Comparison of ENCODE assay signal across 8 cellular contexts in the genomic region with DNA sequence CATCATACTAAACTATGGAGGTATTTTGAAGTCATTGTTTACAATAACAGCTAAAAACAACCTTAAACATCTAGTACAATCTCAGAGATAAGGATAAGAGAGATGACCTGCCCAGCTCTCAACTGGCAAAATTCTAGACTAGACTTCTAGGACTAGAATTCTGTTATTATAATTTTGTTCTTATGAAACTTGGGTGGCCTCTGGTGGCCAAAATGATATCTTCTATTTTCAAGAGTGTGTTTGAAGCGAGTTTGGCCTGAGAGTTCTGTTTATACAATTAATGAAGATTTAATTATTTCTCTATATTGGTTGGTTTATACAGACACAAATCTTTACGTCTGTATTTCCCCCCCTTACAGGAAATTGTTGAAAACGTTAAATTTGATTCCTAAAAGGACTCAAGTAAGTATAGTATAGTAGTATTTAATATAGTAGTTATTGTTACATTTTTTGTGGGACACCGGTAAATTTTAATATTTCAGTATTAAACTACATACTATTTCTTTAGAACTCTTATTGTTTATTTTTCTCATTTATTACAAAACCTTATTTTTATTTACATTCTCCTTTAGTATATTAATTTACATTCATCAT. TPM values are rescaled to one million over a fixed set of nuclear protein-coding genes. Genes with fewer than 3 reads are reported as not detected.
DNase-seq lines count a peak whose midpoint lies in the region; ATAC-seq and TF ChIP-seq lines count a peak whose summit lies in the region.

No MANE protein-coding gene starts in this region.

- H3K36me3 ChIP-seq in OCI-LY3 (replicated peaks; ENCODE audit: low read depth, low read length) (peaks cover 19% of the 10 kb centered on the region), lower lobe of right lung (peaks cover 17% of the 10 kb centered on the region)

- H3K4me1 ChIP-seq in OCI-LY3 (ENCODE audit: low read length) (peaks cover 18% of the 10 kb centered on the region), lower lobe of right lung (peaks cover 6% of the 10 kb centered on the region)

- TF ChIP-seq CTCF in OCI-LY3 (IDR thresholded peaks at IDR 0.05; ENCODE audit: low read depth, low read length), result peak; percentile 74
- peak; percentile 65 for TF ChIP-seq CTCF in choroid plexus epithelial cell (conservative IDR thresholded peaks at IDR 0.05; ENCODE audit: low read depth, low read length)
- peak; percentile 66 for TF ChIP-seq CTCF in lower lobe of right lung (IDR thresholded peaks at IDR 0.05)

- peak; percentile 77 for ATAC-seq in GM19455 (IDR thresholded peaks at IDR 0.05; ENCODE audit: unreplicated experiment)
- peak in 1 of 2 donors; percentile 70 for ATAC-seq in lower lobe of right lung

- no peak overlapping the region for H3K27ac ChIP-seq in OCI-LY3 (ENCODE audit: low read length)
- no peak overlapping the region for H3K27ac ChIP-seq in lower lobe of right lung

- H4K20me1 ChIP-seq in OCI-LY3 (ENCODE audit: insufficient read depth, low read length), result peaks cover 65% of the 10 kb centered on the region

- H3K9ac ChIP-seq in OCI-LY3 (ENCODE audit: low read length), result no peak overlapping the region

- no peak overlapping the region for H3K4me3 ChIP-seq in OCI-LY3 (ENCODE audit: low read length)
- no peak overlapping the region for H3K4me3 ChIP-seq in choroid plexus epithelial cell (ENCODE audit: low read depth, low read length)
- H3K4me3 ChIP-seq in lower lobe of right lung, result no peak overlapping the region

- H3K9me3 ChIP-seq in OCI-LY3 (ENCODE audit: insufficient read depth, low read length) (no peaks in the 10 kb centered on the region), lower lobe of right lung (no peaks in the 10 kb centered on the region)

- H3K27me3 ChIP-seq in OCI-LY3 (ENCODE audit: low read depth, low read length) (no peaks in the 10 kb centered on the region), lower lobe of right lung (ENCODE audit: low read depth) (no peaks in the 10 kb centered on the region)

- H3K79me2 ChIP-seq in OCI-LY3 (ENCODE audit: low read length), result peaks cover 93% of the 10 kb centered on the region

- no peak overlapping the region for H2AFZ ChIP-seq in OCI-LY3 (ENCODE audit: low read depth, low read length)

- DNase-seq in NCI-H187 (lab: John Stamatoyannopoulos, UW) (peak; percentile 18 to 19), NCI-H187 treated with DMSO at 0.1 percent for 48 hours (lab: John Stamatoyannopoulos, UW) (no peak), HT-29 (ENCODE audit: low spot score) (peak; percentile 77), choroid plexus epithelial cell (ENCODE audit: low read depth) (peak; percentile 71), lower lobe of right lung (no peak), posterior vena cava (ENCODE audit: low spot score) (no peak)

- intact Hi-C loops in lower lobe of right lung (cut with DNase I), result loop anchor here (10.0 kb wide), 1 partner anchor 198 kb away; no protein-coding TSS in a partner anchor
- intact Hi-C loops in posterior vena cava (cut with DNase I), result loop anchor here in 1 of 2 donors (5.0 kb wide), 1 partner anchor 205 kb away; no protein-coding TSS in a partner anchor

- H3K4me2 ChIP-seq in OCI-LY3 (ENCODE audit: low read length), result no peak overlapping the region

RNA-seq across cellular contexts. Expression of a gene that starts 6.4 kb away (rescaled TPM):
- total RNA-seq in HT-29 (2014; rRNA removed; shearing (Covaris generic)), result 45.1 and 47.3 TPM in 2 replicates
- total RNA-seq in lower lobe of right lung, result 45.5 TPM
- 10 to 100 TPM; 43.4 to 45.3 TPM for total RNA-seq in posterior vena cava

RNA-seq across cellular contexts. Expression of a gene that starts 6.5 kb away (rescaled TPM):
- total RNA-seq in HT-29 (2014; rRNA removed; shearing (Covaris generic)), result 12.7 and 23.1 TPM in 2 replicates
- 43.5 TPM for total RNA-seq in lower lobe of right lung
- total RNA-seq in posterior vena cava, result 10 to 100 TPM; 42.7 to 45.8 TPM

Comparison
In these comparisons a context has a peak if more than half of its experiments do, and no peak if none do; other contexts are left out.
1. DNase-seq: peak in NCI-H187 (2 of 2), HT-29 (single experiment) and choroid plexus epithelial cell (single experiment); none in NCI-H187 treated with DMSO at 0.1 percent for 48 hours (single experiment), lower lobe of right lung (single experiment) and posterior vena cava (single experiment).
2. Peak in every context shown above with its lines, with median percentiles within 50 percentile points of each other: CTCF ChIP-seq.